In genomic region chr9:91948423-91949292, GRCh38 we compare ENCODE assay signal across 9 cellular contexts. TPM values are rescaled to one million over a fixed set of nuclear protein-coding genes. Genes with fewer than 3 reads are reported as not detected.
DNase-seq lines count a peak whose midpoint lies in the region; ATAC-seq and TF ChIP-seq lines count a peak whose summit lies in the region.
"Had no signal": no experiment of that assay in that cellular context is flagged by ENCODE, and none has a peak within 500 bp of the region (broad histone marks: within the 10 kb centered on the region; RNA-seq: fewer than 3 reads in every experiment).

No MANE protein-coding gene starts in this region.

- H3K27me3 Mint-ChIP-seq in HFFc6 (ENCODE audit: insufficient read depth): peaks cover 31% of the 10 kb centered on the region
- peaks cover 61% of the 10 kb centered on the region for H3K27me3 Mint-ChIP-seq in activated CD4-positive, alpha-beta memory T cell treated with anti-CD3 and anti-CD28 coated beads for 36 hours

- intact Hi-C loops in activated CD4-positive, alpha-beta memory T cell treated with anti-CD3 and anti-CD28 coated beads for 36 hours (cut with micrococcal nuclease): no loop called here

- no peak overlapping the region for H3K27ac Mint-ChIP-seq in HFFc6
- no peak overlapping the region for H3K27ac Mint-ChIP-seq in activated CD4-positive, alpha-beta memory T cell treated with anti-CD3 and anti-CD28 coated beads for 36 hours
- H3K27ac Mint-ChIP-seq: activated naive CD4-positive, alpha-beta T cell treated with anti-CD3 and anti-CD28 coated beads, Interleukin-2, amount 50 U/mL, for 72 hours had no signal

- POLR2A ChIA-PET in activated CD4-positive, alpha-beta memory T cell treated with anti-CD3 and anti-CD28 coated beads for 36 hours (lab: Charles Lee): no interaction called here

- H3K4me3 ChIP-seq in AG10803 (ENCODE audit: low read length) (peak overlapping the region; percentile 55), osteoblast (ENCODE audit: insufficient read depth, low read length) (peak overlapping the region; percentile 39)

- no peak overlapping the region for H3K4me3 Mint-ChIP-seq in HFFc6
- no peak overlapping the region for H3K4me3 Mint-ChIP-seq in activated CD4-positive, alpha-beta memory T cell treated with anti-CD3 and anti-CD28 coated beads for 36 hours

- H2AFZ ChIP-seq in osteoblast (ENCODE audit: low read length): no peak overlapping the region

- H3K9me3 Mint-ChIP-seq in HFFc6: peaks cover 5% of the 10 kb centered on the region
- no peaks in the 10 kb centered on the region for H3K9me3 Mint-ChIP-seq in activated CD4-positive, alpha-beta memory T cell treated with anti-CD3 and anti-CD28 coated beads for 36 hours
- H3K9me3 Mint-ChIP-seq: activated naive CD4-positive, alpha-beta T cell treated with anti-CD3 and anti-CD28 coated beads, Interleukin-2, amount 50 U/mL, for 72 hours had no signal

- H3K36me3 Mint-ChIP-seq in HFFc6 (ENCODE audit: low read depth): peaks cover 5% of the 10 kb centered on the region; the same call in 1 of the 2 replicates
- H3K36me3 Mint-ChIP-seq in activated CD4-positive, alpha-beta memory T cell treated with anti-CD3 and anti-CD28 coated beads for 36 hours: no peaks in the 10 kb centered on the region

- H3K9me3 ChIP-seq in osteoblast (ENCODE audit: low read depth, low read length): peaks cover 5% of the 10 kb centered on the region

- H3K4me2 ChIP-seq in osteoblast (ENCODE audit: insufficient read depth, low read length): peak overlapping the region; percentile 32

- peaks cover 87% of the 10 kb centered on the region for H3K27me3 ChIP-seq in osteoblast (ENCODE audit: insufficient read depth, low read length)

- H3K36me3 ChIP-seq in osteoblast (ENCODE audit: insufficient read depth, low read length): no peaks in the 10 kb centered on the region

- TF ChIP-seq CTCF in AG10803 (conservative IDR thresholded peaks at IDR 0.05; ENCODE audit: low read length) (no peak), HFFc6 (IDR thresholded peaks at IDR 0.05) (peak; percentile 39; the same call in 1 of the 2 replicates), osteoblast (IDR thresholded peaks at IDR 0.05; ENCODE audit: extremely low read depth, low read depth, low read length) (no peak)

- H4K20me1 ChIP-seq in osteoblast (ENCODE audit: insufficient read depth, low read length): no peaks in the 10 kb centered on the region

- ATAC-seq in GM18520 (IDR thresholded peaks at IDR 0.05; ENCODE audit: unreplicated experiment) (no peak), HG03378 (IDR thresholded peaks at IDR 0.05; ENCODE audit: unreplicated experiment) (no peak)

- H3K27ac ChIP-seq in osteoblast (ENCODE audit: low read depth, low read length): no peak overlapping the region

- DNase-seq in AG10803 (ENCODE audit: low read depth) (no peak), HFFc6 (peak; percentile 6), fibroblast of the conjunctiva (ENCODE audit: low read depth) (peak; percentile 31), osteoblast (ENCODE audit: insufficient read length, low spot score, missing footprints) (no peak), activated gamma-delta T cell treated with Interleukin-2 at 50 U/mL for 16 hours (no peak)
- peak; percentile 52 for DNase-seq in activated CD4-positive, alpha-beta memory T cell treated with anti-CD3 and anti-CD28 coated beads for 36 hours

- peaks cover 8% of the 10 kb centered on the region for H3K4me1 Mint-ChIP-seq in HFFc6 (ENCODE audit: low read depth)
- H3K4me1 Mint-ChIP-seq in activated CD4-positive, alpha-beta memory T cell treated with anti-CD3 and anti-CD28 coated beads for 36 hours (ENCODE audit: low read depth): peaks cover 4% of the 10 kb centered on the region

- CTCF ChIA-PET in activated CD4-positive, alpha-beta memory T cell treated with anti-CD3 and anti-CD28 coated beads for 36 hours (lab: Charles Lee): interaction anchor here (1.3 kb wide), 1 partner anchor 1034 kb away, joined by 3 read pairs; no protein-coding TSS in a partner anchor

- no peaks in the 10 kb centered on the region for H3K4me1 ChIP-seq in osteoblast (ENCODE audit: insufficient read depth, low read length)

- no peaks in the 10 kb centered on the region for H3K79me2 ChIP-seq in osteoblast (ENCODE audit: insufficient read depth, low read length)

RNA-seq across cellular contexts. Expression of gene ROR2, which starts 1.4 kb away (rescaled TPM):
- total RNA-seq in HFFc6 (2021; fragmentation: NEBNext Ultra II Directional; extraction: Animal tissue kit (Norgen Biotek cat#: 25700)): under 1 TPM in 1 of 6 experiments, not detected in 5; 0.09 TPM
- under 1 TPM; 0.05 to 0.31 TPM for total RNA-seq in activated CD4-positive, alpha-beta memory T cell treated with anti-CD3 and anti-CD28 coated beads for 36 hours
- 13.8 and 28.3 TPM in 2 replicates for total RNA-seq in osteoblast
- total RNA-seq: activated naive CD4-positive, alpha-beta T cell treated with anti-CD3 and anti-CD28 coated beads, Interleukin-2, amount 50 U/mL, for 72 hours had no signal

Comparison
In these comparisons a context has a peak if more than half of its experiments do, and no peak if none do; other contexts are left out.
1. DNase-seq: peak in HFFc6 (single experiment), activated CD4-positive, alpha-beta memory T cell treated with anti-CD3 and anti-CD28 coated beads for 36 hours (single experiment) and fibroblast of the conjunctiva (single experiment); none in AG10803 (single experiment), osteoblast (single experiment) and activated gamma-delta T cell treated with Interleukin-2 at 50 U/mL for 16 hours (single experiment).
2. RNA of gene ROR2, which starts 1.4 kb away (total RNA-seq): 13.8 to 28.3 TPM in osteoblast; 0.05 to 0.31 TPM in activated CD4-positive, alpha-beta memory T cell treated with anti-CD3 and anti-CD28 coated beads for 36 hours and 0.09 TPM in HFFc6; every median in the first group is over 10 times any median in the second.